24 cellular contexts compared by ENCODE assay signal in the genomic region with DNA sequence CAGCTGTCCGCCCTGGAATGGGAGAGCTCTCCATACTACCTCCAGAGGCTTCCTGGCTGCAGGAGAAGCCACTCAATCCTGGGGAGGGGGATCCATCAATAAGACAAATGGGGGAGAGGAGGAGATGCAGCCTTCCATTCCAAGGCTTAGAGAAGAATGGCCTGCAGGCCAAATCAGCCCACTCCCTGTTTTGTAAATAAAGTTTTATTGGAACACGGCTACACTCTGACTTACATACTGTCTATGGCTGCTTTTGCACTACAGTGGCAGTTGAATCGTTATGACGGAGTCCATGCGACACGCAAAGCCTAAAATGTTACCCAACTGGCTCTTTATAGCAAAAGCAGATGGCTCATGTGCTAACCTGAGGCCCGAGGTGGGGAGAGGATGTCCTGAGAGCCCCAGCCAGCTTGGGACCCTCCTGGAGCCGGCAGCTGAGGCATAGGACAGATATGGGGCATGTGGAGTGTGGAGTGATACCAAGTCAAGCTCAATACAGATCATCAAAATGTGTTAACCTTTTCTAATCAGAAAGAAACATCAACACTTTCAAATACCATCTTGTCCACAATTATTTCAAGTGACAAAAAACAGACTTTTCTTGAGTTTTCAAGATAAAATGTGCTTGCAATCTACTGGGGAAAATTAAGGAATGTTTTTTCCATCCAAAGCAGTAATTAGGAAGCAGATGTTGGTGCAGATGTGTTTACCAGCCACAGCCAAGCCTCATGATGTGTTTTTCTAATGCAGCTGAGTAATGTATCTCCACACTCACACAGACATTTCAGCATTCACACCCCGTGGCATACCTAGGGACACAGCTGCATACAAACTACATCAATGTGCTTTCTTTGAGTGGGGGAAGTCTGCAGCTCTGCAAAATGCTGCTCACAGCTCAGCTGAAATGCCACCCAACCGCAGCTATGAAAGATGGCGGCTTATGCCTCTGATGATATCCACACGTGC.
"Had no signal": no experiment of that assay in that cellular context is flagged by ENCODE, and none has a peak within 500 bp of the region (broad histone marks: within the 10 kb centered on the region; RNA-seq: fewer than 3 reads in every experiment).

No MANE protein-coding gene starts in this region.

- H3K27me3 Mint-ChIP-seq: progenitor cell of endocrine pancreas had no signal

- DNase-seq: islet precursor cell; left ventricle myocardium inferior; mesendoderm; naive B cell; natural killer cell; nephron progenitor cell; ovary; sigmoid colon; small intestine; spleen; stimulated activated CD4-positive, alpha-beta T cell treated with anti-CD3 and anti-CD28 coated beads, Interleukin-4, amount 100 ng/mL, for 24 hours; stimulated activated naive CD8-positive, alpha-beta T cell treated with anti-CD3 and anti-CD28 coated beads, Interleukin-15, Interleukin-2, amounts not matched to agents 100 U/mL and 50 U/mL, for 24 hours; stomach; testis; thyroid gland; transverse colon; upper lobe of left lung had no signal

- H3K4me1 ChIP-seq: left ventricle myocardium inferior, neural progenitor cell, right atrium auricular region, sigmoid colon, spleen, stomach, testis, thyroid gland, transverse colon, upper lobe of left lung, vagina had no signal

- H3K27ac ChIP-seq: left ventricle myocardium inferior, neural progenitor cell, ovary, right atrium auricular region, sigmoid colon, spleen, stomach, testis, thyroid gland, transverse colon, upper lobe of left lung, vagina had no signal

- ATAC-seq: natural killer cell; stimulated activated effector memory CD8-positive, alpha-beta T cell treated with anti-CD3 and anti-CD28 coated beads, Interleukin-12 subunit alpha, Interleukin-12 subunit beta, amount 100 ng/mL, for 72 hours; stimulated activated naive CD8-positive, alpha-beta T cell treated with anti-CD3 and anti-CD28 coated beads, Interleukin-15, Interleukin-2, amounts not matched to agents 100 U/mL and 50 U/mL, for 24 hours had no signal

- H3K27ac Mint-ChIP-seq: mesothelial cell of epicardium; naive B cell; natural killer cell; nephron progenitor cell; neural progenitor cell; progenitor cell of endocrine pancreas; stimulated activated effector memory CD8-positive, alpha-beta T cell treated with anti-CD3 and anti-CD28 coated beads, Interleukin-12 subunit alpha, Interleukin-12 subunit beta, amount 100 ng/mL, for 72 hours had no signal

- H3K9me3 Mint-ChIP-seq: mesothelial cell of epicardium; natural killer cell; nephron progenitor cell; neural progenitor cell; stimulated activated effector memory CD8-positive, alpha-beta T cell treated with anti-CD3 and anti-CD28 coated beads, Interleukin-12 subunit alpha, Interleukin-12 subunit beta, amount 100 ng/mL, for 72 hours had no signal

- H3K4me3 ChIP-seq: left ventricle myocardium inferior, lung, neural progenitor cell, ovary, right atrium auricular region, sigmoid colon, spleen, stomach, testis, thyroid gland, transverse colon, upper lobe of left lung, vagina had no signal

- H3K4me1 Mint-ChIP-seq: mesothelial cell of epicardium; naive B cell; natural killer cell; nephron progenitor cell; neural progenitor cell; stimulated activated effector memory CD8-positive, alpha-beta T cell treated with anti-CD3 and anti-CD28 coated beads, Interleukin-12 subunit alpha, Interleukin-12 subunit beta, amount 100 ng/mL, for 72 hours had no signal

- H2AFZ ChIP-seq: neural progenitor cell had no signal

- H3K9ac ChIP-seq: neural progenitor cell had no signal

- H3K4me2 ChIP-seq: neural progenitor cell had no signal

- H3K36me3 ChIP-seq: left ventricle myocardium inferior, neural progenitor cell, ovary, right atrium auricular region, sigmoid colon, spleen, thyroid gland, transverse colon, vagina had no signal

- H3K9me3 ChIP-seq: left ventricle myocardium inferior, ovary, right atrium auricular region, sigmoid colon, stomach, testis, thyroid gland, transverse colon, upper lobe of left lung, vagina had no signal

- H3K4me3 Mint-ChIP-seq: mesothelial cell of epicardium; naive B cell; natural killer cell; nephron progenitor cell; neural progenitor cell; stimulated activated effector memory CD8-positive, alpha-beta T cell treated with anti-CD3 and anti-CD28 coated beads, Interleukin-12 subunit alpha, Interleukin-12 subunit beta, amount 100 ng/mL, for 72 hours had no signal

- H3K36me3 Mint-ChIP-seq: mesothelial cell of epicardium; naive B cell; natural killer cell; neural progenitor cell; stimulated activated effector memory CD8-positive, alpha-beta T cell treated with anti-CD3 and anti-CD28 coated beads, Interleukin-12 subunit alpha, Interleukin-12 subunit beta, amount 100 ng/mL, for 72 hours had no signal

- FAIRE-seq: small intestine had no signal

- H3K27me3 ChIP-seq: neural progenitor cell, ovary, right atrium auricular region, stomach, testis, thyroid gland, transverse colon, upper lobe of left lung, vagina had no signal
